ENCODE assay signal across 29 cellular contexts in the genomic region with DNA sequence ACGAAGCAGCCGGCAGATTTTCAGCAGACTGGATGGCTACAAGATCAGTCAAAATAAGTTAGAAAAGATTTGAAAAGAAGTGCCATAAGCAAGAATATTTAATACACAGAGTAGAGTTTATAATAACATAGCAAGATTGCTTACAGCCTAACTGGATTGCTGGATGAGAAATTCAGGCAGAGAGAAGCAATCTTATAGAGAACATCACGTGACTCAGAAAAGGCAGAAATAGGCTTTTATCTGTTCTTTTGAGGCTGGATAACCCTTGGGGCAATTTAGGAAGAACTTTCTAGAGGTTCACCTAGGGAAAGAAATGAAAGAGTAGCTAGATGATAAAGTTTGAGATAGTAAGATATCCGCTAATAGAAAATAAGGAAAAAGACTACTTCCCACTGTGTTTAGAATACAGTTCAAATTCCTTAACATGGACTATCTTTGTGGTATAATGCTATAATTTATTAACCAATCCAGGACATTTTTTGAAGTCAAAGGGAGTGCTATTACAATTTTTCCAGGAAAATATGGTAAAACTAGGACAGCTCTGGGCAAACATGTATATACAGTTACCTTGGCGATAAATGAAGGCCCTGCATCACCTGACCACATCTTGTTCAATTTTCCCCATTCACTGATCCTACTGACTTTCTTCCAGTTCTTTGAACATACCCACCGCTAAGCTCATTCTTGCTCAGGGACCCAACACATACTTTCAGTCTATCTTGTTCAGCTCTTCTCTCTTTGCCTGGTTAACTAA. TPM values are rescaled to one million over a fixed set of nuclear protein-coding genes. Genes with fewer than 3 reads are reported as not detected.
"Had no signal": no experiment of that assay in that cellular context is flagged by ENCODE, and none has a peak within 500 bp of the region (broad histone marks: within the 10 kb centered on the region; RNA-seq: fewer than 3 reads in every experiment).

No MANE protein-coding gene starts in this region.

- H3K4me3 ChIP-seq: heart left ventricle, transverse colon, uterus had no signal

- H3K27me3 ChIP-seq: transverse colon, uterus had no signal

- FAIRE-seq: endothelial cell of umbilical vein had no signal

- H3K4me1 ChIP-seq: transverse colon, uterus had no signal

- H3K9me3 ChIP-seq: heart left ventricle, transverse colon, uterus had no signal

- H3K27ac ChIP-seq: heart left ventricle, transverse colon, uterus had no signal

- DNase-seq: activated CD4-positive, alpha-beta memory T cell treated with anti-CD3 and anti-CD28 coated beads for 36 hours; activated CD4-positive, alpha-beta T cell treated with anti-CD3 and anti-CD28 coated beads, Interleukin-2, amount 10 ng/mL, durations not matched to agents 24 days and 14 days; activated CD4-positive, CD25-positive, alpha-beta regulatory T cell treated with anti-CD3 and anti-CD28 coated beads, Interleukin-2, amount 50 U/mL, for 72 hours; activated CD8-positive, alpha-beta memory T cell treated with anti-CD3 and anti-CD28 coated beads, Interleukin-2, amount 50 U/mL, for 48 hours; activated gamma-delta T cell treated with Interleukin-2 at 50 U/mL for 16 hours; activated naive CD4-positive, alpha-beta T cell treated with anti-CD3 and anti-CD28 coated beads, Interleukin-2, amount 50 U/mL, for 16 hours; activated T-cell treated with anti-CD3 and anti-CD28 coated beads, Interleukin-2, amount 50 U/mL, for 24 hours; amniotic stem cell; caudate nucleus; cortex of kidney; foreskin fibroblast; heart left ventricle; hypothalamus; left ventricle myocardium superior; naive thymus-derived CD4-positive, alpha-beta T cell; occipital lobe; right cardiac atrium; stimulated activated CD4-positive, alpha-beta T cell treated with anti-CD3 and anti-CD28 coated beads, Interleukin-2, amount 100 ng/mL, for 48 hours; stimulated activated naive CD4-positive, alpha-beta T cell treated with Interleukin-2 at 50 U/mL for 16 hours; T-helper 2 cell; transverse colon; uterus had no signal

- H3K36me3 ChIP-seq: heart left ventricle, transverse colon, uterus had no signal

- ATAC-seq: esophagus mucosa; heart left ventricle; left ventricle myocardium superior; naive thymus-derived CD4-positive, alpha-beta T cell; right cardiac atrium had no signal

RNA-seq across cellular contexts. Expression of a gene that starts 38.0 kb away (rescaled TPM):
- total RNA-seq: activated CD4-positive, alpha-beta memory T cell treated with anti-CD3 and anti-CD28 coated beads for 36 hours; activated CD4-positive, alpha-beta T cell treated with anti-CD3 and anti-CD28 coated beads, Interleukin-2, amount 10 ng/mL, durations not matched to agents 24 days and 14 days; activated CD8-positive, alpha-beta memory T cell treated with anti-CD3 and anti-CD28 coated beads for 36 hours; endothelial cell of umbilical vein; lung microvascular endothelial cell; mesothelial cell of epicardium; naive thymus-derived CD4-positive, alpha-beta T cell; neural crest cell; pulmonary artery endothelial cell had no signal
- polyA plus RNA-seq: endothelial cell of umbilical vein; naive thymus-derived CD4-positive, alpha-beta T cell had no signal
